ENCODE assay signal across 9 cellular contexts in the genomic region with DNA sequence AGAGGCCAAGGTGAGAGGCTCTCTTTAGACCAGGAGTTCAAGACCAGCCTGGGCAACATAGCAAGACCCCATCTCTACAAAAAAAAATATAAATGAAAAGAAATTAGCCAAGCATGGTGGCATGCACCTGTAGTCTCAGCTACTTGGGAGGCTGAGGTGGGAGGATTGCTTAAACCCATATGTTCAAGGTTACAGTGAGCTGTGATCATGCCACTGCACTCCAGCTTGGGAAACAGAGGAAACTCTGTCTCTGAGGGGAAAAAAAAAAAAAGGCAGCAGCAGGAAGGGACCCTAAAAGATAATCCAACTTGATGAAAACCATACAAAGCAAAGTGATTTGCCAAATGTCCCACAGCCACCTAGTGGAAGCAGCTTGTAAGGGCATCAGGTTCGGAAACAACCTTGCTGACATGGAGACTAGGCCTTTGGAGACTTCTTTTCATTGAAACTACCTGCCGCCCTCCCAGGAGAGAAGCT. TPM values are rescaled to one million over a fixed set of nuclear protein-coding genes. Genes with fewer than 3 reads are reported as not detected.
DNase-seq lines count a peak whose midpoint lies in the region; ATAC-seq and TF ChIP-seq lines count a peak whose summit lies in the region.
"Had no signal": no experiment of that assay in that cellular context is flagged by ENCODE, and none has a peak within 500 bp of the region (broad histone marks: within the 10 kb centered on the region; RNA-seq: fewer than 3 reads in every experiment).

No MANE protein-coding gene starts in this region.

- H3K9me3 ChIP-seq in aorta (ENCODE audit: control insufficient read depth, low read length), result no peaks in the 10 kb centered on the region

- CTCF ChIA-PET in activated CD4-positive, alpha-beta T cell treated with anti-CD3 and anti-CD28 coated beads for 36 hours (lab: Charles Lee), result interaction anchor here (0.6 to 2.5 kb wide), 24 partner anchors 9 to 560 kb away, joined by 3 to 16 read pairs (median 5); partner anchors contain the start of gene PBLD

- H3K27me3 ChIP-seq in aorta (ENCODE audit: control insufficient read depth in 1 of 2, insufficient read depth in 2 of 2, low read length in 1 of 2), result no peaks in the 10 kb centered on the region

- H3K27me3 Mint-ChIP-seq in activated CD4-positive, alpha-beta T cell treated with anti-CD3 and anti-CD28 coated beads for 36 hours, result no peaks in the 10 kb centered on the region
- no peaks in the 10 kb centered on the region for H3K27me3 Mint-ChIP-seq in naive B cell

- TF ChIP-seq CTCF in C4-2B (conservative IDR thresholded peaks at IDR 0.05), result peak; percentile 89

- whole genome bisulfite sequencing in aorta, 2 donors, result 65 to 69% methylated on average over 2 of the region's 2 CpGs

- H3K36me3 ChIP-seq in aorta (ENCODE audit: control insufficient read depth in 1 of 2, insufficient read depth in 2 of 2, low read length in 1 of 2), result no peaks in the 10 kb centered on the region

- H3K4me1 Mint-ChIP-seq in activated CD4-positive, alpha-beta T cell treated with anti-CD3 and anti-CD28 coated beads for 36 hours, result peaks cover 7% of the 10 kb centered on the region
- peaks cover 0 to 4% (median 0%) of the 10 kb centered on the region in 3 donors for H3K4me1 Mint-ChIP-seq in naive B cell

- ATAC-seq in GM18868 (IDR thresholded peaks at IDR 0.05; ENCODE audit: unreplicated experiment), result peak; percentile 75
- peak; percentile 73 for ATAC-seq in activated CD4-positive, alpha-beta T cell treated with anti-CD3 and anti-CD28 coated beads for 36 hours
- peak; percentile 53 to 55 for ATAC-seq in naive B cell (ENCODE audit: low read depth in 2 of 2)
- ATAC-seq in aorta (ENCODE audit: low FRiP score), result peak; percentile 62

- H3K4me3 ChIP-seq in aorta (ENCODE audit: low read length in 2 of 2), result no peak overlapping the region
- H3K4me3 ChIP-seq: skin epidermis had no signal

- H3K4me3 Mint-ChIP-seq in activated CD4-positive, alpha-beta T cell treated with anti-CD3 and anti-CD28 coated beads for 36 hours, result no peak overlapping the region
- peak overlapping the region in 1 of 8 donors; percentile 52 for H3K4me3 Mint-ChIP-seq in naive B cell

- peak; percentile 49 for DNase-seq in MV-4-11 (lab: John Stamatoyannopoulos, UW)
- DNase-seq in activated CD4-positive, alpha-beta T cell treated with anti-CD3 and anti-CD28 coated beads for 36 hours, result peak; percentile 63
- peak; percentile 16 for DNase-seq in effector CD8-positive, alpha-beta T cell (lab: John Stamatoyannopoulos, UW)
- peak; percentile 29 for DNase-seq in naive B cell
- DNase-seq in aorta, result no peak
- no peak for DNase-seq in NCI-H2107 treated with DMSO at 0.1 percent for 48 hours (lab: John Stamatoyannopoulos, UW; ENCODE audit: unreplicated experiment)

- H3K27ac Mint-ChIP-seq in activated CD4-positive, alpha-beta T cell treated with anti-CD3 and anti-CD28 coated beads for 36 hours, result peak overlapping the region; percentile 51
- peak overlapping the region in 5 of 6 donors; percentile 33 to 93 (median 81) for H3K27ac Mint-ChIP-seq in naive B cell

- intact Hi-C loops in activated CD4-positive, alpha-beta T cell treated with anti-CD3 and anti-CD28 coated beads for 36 hours (cut with DNase I, micrococcal nuclease), result loop anchor here (1.0 kb wide), 2 partner anchors 135 to 136 kb away; no protein-coding TSS in a partner anchor
- intact Hi-C loops in aorta (cut with DNase I), result loop anchor here in 1 of 2 donors (10.0 kb wide), 1 partner anchor 46 kb away; no protein-coding TSS in a partner anchor

- H3K9me3 Mint-ChIP-seq in activated CD4-positive, alpha-beta T cell treated with anti-CD3 and anti-CD28 coated beads for 36 hours (ENCODE audit: low read depth), result no peaks in the 10 kb centered on the region
- H3K9me3 Mint-ChIP-seq in naive B cell, result no peaks in the 10 kb centered on the region

- peaks cover 28% of the 10 kb centered on the region for H3K36me3 Mint-ChIP-seq in activated CD4-positive, alpha-beta T cell treated with anti-CD3 and anti-CD28 coated beads for 36 hours (ENCODE audit: low read depth)
- peaks cover 0 to 18% of the 10 kb centered on the region in 2 donors for H3K36me3 Mint-ChIP-seq in naive B cell

- no peak overlapping the region for H3K27ac ChIP-seq in C4-2B
- no peak overlapping the region for H3K27ac ChIP-seq in aorta (ENCODE audit: low read depth in 1 of 2, low read length in 2 of 2)

- POLR2A ChIA-PET in activated CD4-positive, alpha-beta T cell treated with anti-CD3 and anti-CD28 coated beads for 36 hours (lab: Charles Lee), result interaction anchor here (0.6 to 2.2 kb wide), 9 partner anchors 9 to 476 kb away, joined by 3 to 29 read pairs (median 3); partner anchors contain the start of genes HNRNPH3 and PBLD

- no peaks in the 10 kb centered on the region for H3K4me1 ChIP-seq in aorta (ENCODE audit: control insufficient read depth in 1 of 2, insufficient read depth in 2 of 2, low read length in 2 of 2)

RNA-seq across cellular contexts. Expression of gene PBLD, which starts 15.6 kb away (rescaled TPM):
- total RNA-seq in activated CD4-positive, alpha-beta T cell treated with anti-CD3 and anti-CD28 coated beads for 36 hours, result 1 to 10 TPM; 1.1 to 1.2 TPM
- polyA plus RNA-seq in naive B cell (ENCODE audit: low read depth in 6 of 6) (1 to 10 TPM in 2 of 6 donors, under 1 TPM in 3, not detected in 1; 0.77 to 2.0 (median 1.00) TPM), aorta (10 to 100 TPM in 1 of 2 donors, 1 to 10 TPM in 1; 5.8 to 36.8 TPM)
- 1 to 10 TPM; 6.8 to 7.7 TPM for total RNA-seq in aorta

RNA-seq across cellular contexts. Expression of gene HNRNPH3, which starts 16.4 kb away (rescaled TPM):
- 100 to 1,000 TPM; 126 to 157 TPM for total RNA-seq in activated CD4-positive, alpha-beta T cell treated with anti-CD3 and anti-CD28 coated beads for 36 hours
- 100 to 1,000 TPM; 101 to 147 (median 126) TPM for polyA plus RNA-seq in naive B cell (ENCODE audit: low read depth in 6 of 6)
- total RNA-seq in aorta, result 100 to 1,000 TPM; 106 to 121 TPM
- polyA plus RNA-seq in aorta, result 100 to 1,000 TPM; 135 to 200 TPM

RNA-seq across cellular contexts. Expression of gene RUFY2, which starts 58.8 kb away (rescaled TPM):
- 1 to 10 TPM; 9.1 to 9.5 TPM for total RNA-seq in activated CD4-positive, alpha-beta T cell treated with anti-CD3 and anti-CD28 coated beads for 36 hours
- polyA plus RNA-seq in naive B cell (ENCODE audit: low read depth in 6 of 6), result 10 to 100 TPM in 4 of 6 donors, 1 to 10 TPM in 2; 3.8 to 15.7 (median 11.1) TPM
- total RNA-seq in aorta, result 10 to 100 TPM; 31.6 to 44.6 TPM
- polyA plus RNA-seq in aorta, result 10 to 100 TPM in 1 of 2 donors, 1 to 10 TPM in 1; 9.1 to 14.9 TPM

Comparison
In these comparisons a context has a peak if more than half of its experiments do, and no peak if none do; other contexts are left out.
1. DNase-seq: peak in MV-4-11 (single experiment), activated CD4-positive, alpha-beta T cell treated with anti-CD3 and anti-CD28 coated beads for 36 hours (single experiment), effector CD8-positive, alpha-beta T cell (single experiment) and naive B cell (single experiment); none in aorta (0 of 2) and NCI-H2107 treated with DMSO at 0.1 percent for 48 hours (single experiment).
2. Peak in every context shown above with its lines, with median percentiles within 50 percentile points of each other: ATAC-seq.